In genomic region chr18:65852273-65852672, GRCh38 we compare ENCODE assay signal across 14 cellular contexts.
DNase-seq lines count a peak whose midpoint lies in the region; ATAC-seq and TF ChIP-seq lines count a peak whose summit lies in the region.
"Had no signal": no experiment of that assay in that cellular context is flagged by ENCODE, and none has a peak within 500 bp of the region (broad histone marks: within the 10 kb centered on the region; RNA-seq: fewer than 3 reads in every experiment).

No MANE protein-coding gene starts in this region.

- H3K9me3 Mint-ChIP-seq in activated CD8-positive, alpha-beta memory T cell treated with anti-CD3 and anti-CD28 coated beads, Interleukin-2, amount 10 ng/mL, durations not matched to agents 7 days and 5 days (ENCODE audit: low read depth): peaks cover 10% of the 10 kb centered on the region

- H3K4me3 Mint-ChIP-seq in activated CD8-positive, alpha-beta memory T cell treated with anti-CD3 and anti-CD28 coated beads, Interleukin-2, amount 10 ng/mL, durations not matched to agents 7 days and 5 days: no peak overlapping the region
- H3K4me3 Mint-ChIP-seq: CD4-positive, CD25-positive, alpha-beta regulatory T cell had no signal

- peak; percentile 52 for ATAC-seq in left lung
- no peak for ATAC-seq in activated CD8-positive, alpha-beta memory T cell treated with anti-CD3 and anti-CD28 coated beads, Interleukin-2, amount 10 ng/mL, durations not matched to agents 7 days and 5 days
- ATAC-seq: HCT116 had no signal

- no peaks in the 10 kb centered on the region for H3K36me3 Mint-ChIP-seq in activated CD8-positive, alpha-beta memory T cell treated with anti-CD3 and anti-CD28 coated beads, Interleukin-2, amount 10 ng/mL, durations not matched to agents 7 days and 5 days
- H3K36me3 Mint-ChIP-seq: CD4-positive, CD25-positive, alpha-beta regulatory T cell had no signal

- H3K27me3 Mint-ChIP-seq in activated CD8-positive, alpha-beta memory T cell treated with anti-CD3 and anti-CD28 coated beads, Interleukin-2, amount 10 ng/mL, durations not matched to agents 7 days and 5 days: no peaks in the 10 kb centered on the region
- H3K27me3 Mint-ChIP-seq: CD4-positive, CD25-positive, alpha-beta regulatory T cell had no signal

- H3K4me3 ChIP-seq in left lung: no peak overlapping the region
- H3K4me3 ChIP-seq: BLaER1 treated with 17β-estradiol and CSF1 and Interleukin-3, amounts not matched to agents 10 nM and 100 nM; GM23248 had no signal

- H3K27ac Mint-ChIP-seq in activated CD8-positive, alpha-beta memory T cell treated with anti-CD3 and anti-CD28 coated beads, Interleukin-2, amount 10 ng/mL, durations not matched to agents 7 days and 5 days: no peak overlapping the region
- H3K27ac Mint-ChIP-seq: CD4-positive, CD25-positive, alpha-beta regulatory T cell had no signal

- H3K27me3 ChIP-seq in left lung: no peaks in the 10 kb centered on the region
- H3K27me3 ChIP-seq: BLaER1 treated with 17β-estradiol and CSF1 and Interleukin-3, amounts not matched to agents 10 nM and 100 nM had no signal

- H3K4me1 ChIP-seq in left lung: no peaks in the 10 kb centered on the region

- H3K36me3 ChIP-seq in left lung: no peaks in the 10 kb centered on the region
- H3K36me3 ChIP-seq: BLaER1 treated with 17β-estradiol and CSF1 and Interleukin-3, amounts not matched to agents 10 nM and 100 nM had no signal

- no peaks in the 10 kb centered on the region for H3K4me1 Mint-ChIP-seq in activated CD8-positive, alpha-beta memory T cell treated with anti-CD3 and anti-CD28 coated beads, Interleukin-2, amount 10 ng/mL, durations not matched to agents 7 days and 5 days
- H3K4me1 Mint-ChIP-seq: CD4-positive, CD25-positive, alpha-beta regulatory T cell had no signal

- peak; percentile 30 for DNase-seq in NCI-H2029 treated with DMSO at 0.1 percent for 48 hours (lab: John Stamatoyannopoulos, UW)
- no peak for DNase-seq in NCI-H2029 (lab: John Stamatoyannopoulos, UW)
- peak in 2 of 3 experiments; percentile 62 to 92 for DNase-seq in NCI-H1417 (lab: John Stamatoyannopoulos, UW)
- peak; percentile 77 for DNase-seq in NCI-H510A treated with DMSO at 0.1 percent for 48 hours (lab: John Stamatoyannopoulos, UW)
- DNase-seq in left lung: no peak
- no peak for DNase-seq in HUDEP-2 (lab: John Stamatoyannopoulos, UW; ENCODE audit: unreplicated experiment in 76 of 76)
- no peak for DNase-seq in AG08395 (ENCODE audit: low spot score)
- DNase-seq in activated CD8-positive, alpha-beta memory T cell treated with anti-CD3 and anti-CD28 coated beads, Interleukin-2, amount 10 ng/mL, durations not matched to agents 7 days and 5 days: no peak
- DNase-seq: 8988T; CD4-positive, CD25-positive, alpha-beta regulatory T cell; DMS53; GM23248 had no signal

- no peak for TF ChIP-seq CTCF in left lung (IDR thresholded peaks at IDR 0.05)

- H3K9me3 ChIP-seq in left lung: no peaks in the 10 kb centered on the region
- H3K9me3 ChIP-seq: BLaER1 treated with 17β-estradiol and CSF1 and Interleukin-3, amounts not matched to agents 10 nM and 100 nM had no signal

- CTCF ChIA-PET in activated CD8-positive, alpha-beta memory T cell treated with anti-CD3 and anti-CD28 coated beads, Interleukin-2, amount 10 ng/mL, durations not matched to agents 7 days and 5 days (lab: Charles Lee): interaction anchor here (0.5 kb wide), 1 partner anchor 121 kb away, joined by 3 read pairs; no protein-coding TSS in a partner anchor

- H3K27ac ChIP-seq in left lung: no peak overlapping the region
- H3K27ac ChIP-seq: BLaER1 treated with 17β-estradiol and CSF1 and Interleukin-3, amounts not matched to agents 10 nM and 100 nM; GM23248 had no signal

- intact Hi-C loops in left lung (cut with DNase I): no loop called here

Comparison
In these comparisons a context has a peak if more than half of its experiments do, and no peak if none do; other contexts are left out.
1. DNase-seq: peak in NCI-H2029 treated with DMSO at 0.1 percent for 48 hours (single experiment), NCI-H1417 (2 of 3) and NCI-H510A treated with DMSO at 0.1 percent for 48 hours (single experiment); none in NCI-H2029 (single experiment), left lung (0 of 2), HUDEP-2 (0 of 76), AG08395 (single experiment) and activated CD8-positive, alpha-beta memory T cell treated with anti-CD3 and anti-CD28 coated beads, Interleukin-2, amount 10 ng/mL, durations not matched to agents 7 days and 5 days (single experiment).